ENCODE assay signal across 18 cellular contexts in genomic region chr16:23333962-23334361, GRCh38. TPM values are rescaled to one million over a fixed set of nuclear protein-coding genes. Genes with fewer than 3 reads are reported as not detected.
A peak's percentile ranks its signal among the peaks of the same experiment; 100 is the strongest.
DNase-seq lines count a peak whose midpoint lies in the region; ATAC-seq, FAIRE-seq and TF ChIP-seq lines count a peak whose summit lies in the region.
"Had no signal": no experiment of that assay in that cellular context is flagged by ENCODE, and none has a peak within 500 bp of the region (broad histone marks: within the 10 kb centered on the region; RNA-seq: fewer than 3 reads in every experiment).

No MANE protein-coding gene starts in this region.

- no peaks in the 10 kb centered on the region for H3K9me3 Mint-ChIP-seq in natural killer cell treated with Interleukin-12 subunit alpha and Interleukin-12 subunit beta and Interleukin-15 and Interleukin-18, amount 100 ng/mL, for 72 hours
- H3K9me3 Mint-ChIP-seq: CD8-positive, alpha-beta T cell had no signal

- H3K4me1 Mint-ChIP-seq in natural killer cell treated with Interleukin-12 subunit alpha and Interleukin-12 subunit beta and Interleukin-15 and Interleukin-18, amount 100 ng/mL, for 72 hours (ENCODE audit: low read depth in 2 of 2): no peaks in the 10 kb centered on the region

- 1% methylated on average over 9 of the region's 9 CpGs for WGBS in K562 (ENCODE audit: insufficient coverage, low coverage, missing lambda C conversion rate)
- WGBS in adrenal gland, 4 donors: 74 to 85% (median 76%) methylated on average over 3 to 9 of the region's 9 CpGs

- no peaks in the 10 kb centered on the region for H4K20me1 ChIP-seq in OCI-LY3 (ENCODE audit: insufficient read depth, low read length)
- no peaks in the 10 kb centered on the region for H4K20me1 ChIP-seq in K562 (replicated peaks; ENCODE audit: control insufficient read depth, insufficient read depth, low read length)

- no peaks in the 10 kb centered on the region for H3K9me3 ChIP-seq in OCI-LY3 (ENCODE audit: insufficient read depth, low read length)
- no peaks in the 10 kb centered on the region; the same call in 1 of the 2 replicates for H3K9me3 ChIP-seq in K562 (replicated peaks; ENCODE audit: control insufficient read depth, insufficient read depth, low read depth, low read length)
- no peaks in the 10 kb centered on the region for H3K9me3 ChIP-seq in adrenal gland (replicated peaks in 1 of 3)
- H3K9me3 ChIP-seq: BE2C, HAP-1 had no signal

- no TSS peak for BruUV-seq in K562 (replicated peaks; lab: Mats Ljungman, UMichigan)

- in situ Hi-C loops in K562 (cut with MboI): no loop called here

- H3K9me1 ChIP-seq in K562 (ENCODE audit: control insufficient read depth, insufficient read depth, low read length): no peaks in the 10 kb centered on the region

- H3K27ac Mint-ChIP-seq in natural killer cell treated with Interleukin-12 subunit alpha and Interleukin-12 subunit beta and Interleukin-15 and Interleukin-18, amount 100 ng/mL, for 72 hours: no peak overlapping the region
- H3K27ac Mint-ChIP-seq: CD8-positive, alpha-beta T cell had no signal

- H2AFZ ChIP-seq in OCI-LY3 (ENCODE audit: low read depth, low read length) (no peak overlapping the region), K562 (ENCODE audit: low read depth, low read length) (no peak overlapping the region)

- FAIRE-seq in GM18507 (lab: Jason Lieb, UNC) (peak; percentile 12), K562 (lab: Jason Lieb, UNC) (no peak)

- intact Hi-C loops in K562 (cut with micrococcal nuclease): no loop called here
- intact Hi-C loops in posterior vena cava (cut with DNase I): no loop called here
- intact Hi-C loops in adrenal gland (cut with DNase I): no loop called here

- H3K27me3 Mint-ChIP-seq in natural killer cell treated with Interleukin-12 subunit alpha and Interleukin-12 subunit beta and Interleukin-15 and Interleukin-18, amount 100 ng/mL, for 72 hours: peaks cover 0 to 11% of the 10 kb centered on the region in 2 donors

- CTCF ChIA-PET in K562 (lab: Yijun Ruan, JAX; ENCODE audit: low intra/inter-chr PET ratio): no interaction called here

- peak; percentile 47; the same call in 1 of the 3 replicates for ATAC-seq in K562
- ATAC-seq in natural killer cell treated with Interleukin-12 subunit alpha and Interleukin-12 subunit beta and Interleukin-15 and Interleukin-18, amount 100 ng/mL, for 72 hours: no peak
- ATAC-seq: CD8-positive, alpha-beta T cell had no signal

- H3K4me2 ChIP-seq in OCI-LY3 (ENCODE audit: low read length): no peak overlapping the region; the same call in 1 of the 2 replicates
- no peak overlapping the region for H3K4me2 ChIP-seq in K562 (ENCODE audit: insufficient read depth, low read length)

- POLR2A ChIA-PET in K562 (lab: Yijun Ruan, JAX): interaction anchor here (0.5 to 0.7 kb wide), 2 partner anchors 13 to 29 kb away, joined by 3 read pairs; no protein-coding TSS in a partner anchor

- H3K27ac ChIP-seq in OCI-LY3 (ENCODE audit: low read length) (peak overlapping the region; percentile 80; the same call in 1 of the 2 replicates), K562 (ENCODE audit: extremely low read depth, low read depth, low read length) (no peak overlapping the region), adrenal gland (no peak overlapping the region)

- TF ChIP-seq RAD21 in K562 (CRISPR knock-in tag; conservative IDR thresholded peaks at IDR 0.05 in 1 of 2, IDR thresholded peaks at IDR 0.05 in 1 of 2): no peak

- H3K4me3 ChIP-seq in OCI-LY3 (ENCODE audit: low read length) (no peak overlapping the region), K562 (no peak overlapping the region), adrenal gland (no peak overlapping the region)
- H3K4me3 ChIP-seq: HAP-1 had no signal

- H3K79me2 ChIP-seq in OCI-LY3 (ENCODE audit: low read length) (no peaks in the 10 kb centered on the region), K562 (ENCODE audit: control insufficient read depth, insufficient read depth, low read length) (no peaks in the 10 kb centered on the region)

- TF ChIP-seq CTCF in OCI-LY3 (IDR thresholded peaks at IDR 0.05; ENCODE audit: low read depth, low read length) (no peak), K562 (IDR thresholded peaks at IDR 0.05 in 2 of 3, conservative IDR thresholded peaks at IDR 0.05 in 1 of 3; ENCODE audit: insufficient read depth in 2 of 3, low read depth in 1 of 3, low read length in 3 of 3) (no peak), adrenal gland (IDR thresholded peaks at IDR 0.05) (no peak)

- TF ChIP-seq POLR2A in K562 (conservative IDR thresholded peaks at IDR 0.05) (no peak), adrenal gland (IDR thresholded peaks at IDR 0.05) (no peak)

- H3K36me3 ChIP-seq in OCI-LY3 (replicated peaks; ENCODE audit: low read depth, low read length): no peaks in the 10 kb centered on the region
- H3K36me3 ChIP-seq in K562 (ENCODE audit: control insufficient read depth, insufficient read depth, low read length): no peaks in the 10 kb centered on the region
- no peaks in the 10 kb centered on the region for H3K36me3 ChIP-seq in adrenal gland (replicated peaks in 1 of 2)
- H3K36me3 ChIP-seq: BE2C, HAP-1 had no signal

- H3K4me1 ChIP-seq in OCI-LY3 (ENCODE audit: low read length) (peaks cover 45% of the 10 kb centered on the region), K562 (replicated peaks in 1 of 2; ENCODE audit: control insufficient read depth in 2 of 2, insufficient read depth in 2 of 2, low read length in 2 of 2) (no peaks in the 10 kb centered on the region; a peak in 1 of 5 replicates), adrenal gland (replicated peaks in 1 of 2) (no peaks in the 10 kb centered on the region)
- H3K4me1 ChIP-seq: BE2C, HAP-1 had no signal

- DNase-seq in GM18507 (ENCODE audit: extremely low spot score, insufficient read length, low read depth) (no peak), K562 (ENCODE audit: extremely low read depth in 1 of 4, low spot score in 3 of 4) (no peak), posterior vena cava (ENCODE audit: low spot score) (peak; percentile 16), adrenal gland (no peak), NCI-H1436 treated with DMSO at 0.1 percent for 48 hours (lab: John Stamatoyannopoulos, UW) (no peak)
- no peak for DNase-seq in activated CD8-positive, alpha-beta memory T cell treated with anti-CD3 and anti-CD28 coated beads for 24 hours
- DNase-seq in natural killer cell treated with Interleukin-12 subunit alpha and Interleukin-12 subunit beta and Interleukin-15 and Interleukin-18, amount 100 ng/mL, for 72 hours (ENCODE audit: low spot score): no peak
- DNase-seq: BE2C; CD8-positive, alpha-beta T cell; DND-41; GF-D8; IMR-90; NCI-H187 treated with DMSO at 0.1 percent for 48 hours; NCI-H345 had no signal

- H3K36me3 Mint-ChIP-seq in natural killer cell treated with Interleukin-12 subunit alpha and Interleukin-12 subunit beta and Interleukin-15 and Interleukin-18, amount 100 ng/mL, for 72 hours: no peaks in the 10 kb centered on the region
- H3K36me3 Mint-ChIP-seq: CD8-positive, alpha-beta T cell had no signal

- no peak for TF ChIP-seq EP300 in K562 (IDR thresholded peaks at IDR 0.05; ENCODE audit: low read length)

- H3K9ac ChIP-seq in OCI-LY3 (ENCODE audit: low read length) (no peak overlapping the region), K562 (ENCODE audit: insufficient read depth in 1 of 2, low read depth in 2 of 2, low read length in 2 of 2) (peak overlapping the region in 1 of 2 experiments; percentile 21; a peak in 1 of 4 replicates)

- no peak overlapping the region for H3K4me3 Mint-ChIP-seq in natural killer cell treated with Interleukin-12 subunit alpha and Interleukin-12 subunit beta and Interleukin-15 and Interleukin-18, amount 100 ng/mL, for 72 hours
- H3K4me3 Mint-ChIP-seq: CD8-positive, alpha-beta T cell had no signal

- H3K27me3 ChIP-seq in OCI-LY3 (ENCODE audit: low read depth, low read length) (no peaks in the 10 kb centered on the region), K562 (ENCODE audit: control insufficient read depth in 2 of 2, insufficient read depth in 2 of 2, low read length in 2 of 2) (peaks cover 7 to 27% of the 10 kb centered on the region in 2 experiments; a peak in 4 of 5 replicates), adrenal gland (peaks cover 6% of the 10 kb centered on the region)

TF ChIP-seq in K562, 482 proteins besides CTCF, POLR2A, EP300 and RAD21 (continues in another document):
- TF ChIP-seq MEF2D (tag; conservative IDR thresholded peaks at IDR 0.05; ENCODE audit: low read depth) (no peak), SMAD2 (IDR thresholded peaks at IDR 0.05; ENCODE audit: low read depth, low read length) (no peak), ERF (CRISPR knock-in tag; IDR thresholded peaks at IDR 0.05) (no peak), HDAC1 (IDR thresholded peaks at IDR 0.05) (no peak), NFE2 (IDR thresholded peaks at IDR 0.05; ENCODE audit: low read depth) (peak; percentile 24; the same call in 1 of the 2 replicates), CXXC5 (CRISPR knock-in tag; IDR thresholded peaks at IDR 0.05) (no peak), NCOA6 (IDR thresholded peaks at IDR 0.05) (no peak)

RNA-seq across cellular contexts. Expression of gene SCNN1B, which starts 31.9 kb away (rescaled TPM):
- total RNA-seq in K562 (2011; cell fraction: chromatin; rRNA removed; ENCODE audit: low replicate concordance): not detected in 2 replicates
- not detected in 2 replicates for total RNA-seq in K562 (2011; cell fraction: nucleolus; rRNA removed)
- not detected in 2 replicates for total RNA-seq in K562 (2011; cell fraction: nucleoplasm; rRNA removed)
- total RNA-seq in K562 (2014; rRNA removed): not detected in 2 replicates
- not detected in 2 replicates for total RNA-seq in K562 (2014; rRNA removed; fragmentation: Illumina TruSeq; extraction: Trizol)
- total RNA-seq in K562 (2015; rRNA removed; fragmentation: Illumina TruSeq; extraction: Trizol): not detected in 2 replicates
- total RNA-seq in K562 (2021): not detected in 2 replicates
- polyA plus RNA-seq in K562 (2011; rRNA removed): not detected in 2 replicates
- polyA plus RNA-seq in K562 (2011; cell fraction: cytosol; rRNA removed): not detected in 2 replicates
- not detected in 2 replicates for polyA plus RNA-seq in K562 (2011; cell fraction: nucleus; rRNA removed)
- polyA plus RNA-seq in K562 (2012): not detected in 2 replicates
- not detected in 2 replicates for polyA plus RNA-seq in K562 (2014; fragmentation: Illumina TruSeq; extraction: Trizol)
- not detected for polyA plus RNA-seq in K562 (2014; fragmentation: Nextera tagmentation; extraction: Ambion mirVana)
- not detected in 2 replicates for polyA plus RNA-seq in K562 (2014; rRNA removed)
- polyA minus RNA-seq in K562 (2011; rRNA and poly(A)+ RNA removed): not detected in 2 replicates
- not detected in 2 replicates for polyA minus RNA-seq in K562 (2011; cell fraction: cytosol; rRNA and poly(A)+ RNA removed)
- not detected in 2 replicates for polyA minus RNA-seq in K562 (2011; cell fraction: nucleus; rRNA and poly(A)+ RNA removed)
- 1 to 10 TPM; 2.7 to 4.5 TPM for total RNA-seq in posterior vena cava
- total RNA-seq in natural killer cell treated with Interleukin-12 subunit alpha and Interleukin-12 subunit beta and Interleukin-15 and Interleukin-18, amount 100 ng/mL, for 72 hours: not detected
- 1 to 10 TPM in 3 of 8 donors, under 1 TPM in 2, not detected in 3; 0.28 to 1.8 (median 1.0) TPM for total RNA-seq in adrenal gland
- polyA plus RNA-seq in adrenal gland: 1 to 10 TPM in 2 of 3 donors, under 1 TPM in 1; 0.33 to 2.2 (median 1.4) TPM
- total RNA-seq: CD8-positive, alpha-beta T cell; HT-29; IMR-90; T-helper 1 cell treated with Interleukin-12 subunit alpha and Interleukin-12 subunit beta and Interleukin-4 antibody, amounts not matched to agents 30 ng/mL and 1 ng/mL, for 36 hours had no signal
- polyA plus RNA-seq: IMR-90 had no signal
